ENCODE assay signal across 8 cellular contexts in the genomic region with DNA sequence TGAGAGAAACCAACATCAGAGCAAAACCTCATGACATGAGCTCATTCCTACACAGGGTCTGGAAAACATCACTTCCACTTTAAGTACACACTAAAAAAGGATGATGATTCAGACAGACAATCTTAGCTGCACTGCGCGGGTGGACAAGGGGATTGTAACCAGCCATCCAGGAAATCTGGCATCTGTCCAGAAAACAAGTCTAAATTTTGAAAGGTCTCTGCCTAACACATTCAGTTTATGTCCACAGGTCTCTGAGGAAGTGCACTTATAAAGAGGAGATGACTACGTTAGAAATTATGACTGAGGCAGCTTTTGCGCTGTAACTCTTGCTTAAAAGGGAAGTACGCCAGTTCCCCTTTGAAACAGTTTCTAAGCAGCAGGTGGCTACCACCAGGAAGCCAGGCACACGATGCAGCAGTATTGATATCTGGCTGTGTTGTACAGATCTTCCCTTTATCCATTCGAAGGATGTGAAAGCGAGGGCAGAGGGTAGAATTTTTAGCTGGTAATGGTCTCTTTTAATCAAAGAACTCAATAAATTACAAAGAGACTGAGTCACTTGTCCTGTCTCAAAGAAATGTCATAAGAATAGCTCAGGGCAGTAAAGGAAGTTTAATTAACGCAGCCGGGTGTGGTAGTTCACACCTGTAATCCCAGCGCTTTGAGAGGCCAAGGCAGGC.
DNase-seq lines count a peak whose midpoint lies in the region; ATAC-seq, FAIRE-seq and TF ChIP-seq lines count a peak whose summit lies in the region.

No MANE protein-coding gene starts in this region.

- ATAC-seq in HG02973 (IDR thresholded peaks at IDR 0.05; ENCODE audit: unreplicated experiment) (peak; percentile 81), lung (ENCODE audit: insufficient read depth, low FRiP score) (peak; percentile 72), upper lobe of left lung (ENCODE audit: low FRiP score in 2 of 2) (peak; percentile 82 to 88), HG02571 (IDR thresholded peaks at IDR 0.05; ENCODE audit: unreplicated experiment) (no peak)

- WGBS in lung, 2 donors = 15 to 33% methylated on average over 11 of the region's 11 CpGs
- WGBS in upper lobe of left lung, 2 donors = 32 to 35% methylated on average over 11 of the region's 11 CpGs

- DNase-seq in AG08395 (ENCODE audit: low spot score) = peak; percentile 68
- DNase-seq in GM12892 (ENCODE audit: insufficient read length) = peak; percentile 9
- DNase-seq in NOMO-1 treated with DMSO at 0.1 percent for 48 hours (lab: John Stamatoyannopoulos, UW; ENCODE audit: unreplicated experiment) = peak; percentile 100
- peak; percentile 60 for DNase-seq in brain pericyte (ENCODE audit: low read depth, low spot score)
- DNase-seq in lung (ENCODE audit: low spot score) = peak; percentile 39
- DNase-seq in upper lobe of left lung = peak in 1 of 2 donors; percentile 54

- peak; percentile 72 for FAIRE-seq in GM12892 (lab: Jason Lieb, UNC)

- H3K27ac ChIP-seq in lung (ENCODE audit: low read depth in 1 of 2, low read length in 1 of 2) (peak overlapping the region; percentile 51 to 84), upper lobe of left lung (peak overlapping the region; percentile 57 to 77 (median 69))

- H3K36me3 ChIP-seq in lung (ENCODE audit: control insufficient read depth in 2 of 2, insufficient read depth in 2 of 2, low read length in 2 of 2) (no peaks in the 10 kb centered on the region), upper lobe of left lung (no peaks in the 10 kb centered on the region)

- TF ChIP-seq CTCF in lung (IDR thresholded peaks at IDR 0.05; ENCODE audit: control extremely low read depth, extremely low read depth) (no peak), upper lobe of left lung (IDR thresholded peaks at IDR 0.05) (no peak)

- H3K4me3 ChIP-seq in lung (no peak overlapping the region), upper lobe of left lung (no peak overlapping the region)

- peaks cover 0 to under 1% of the 10 kb centered on the region in 2 donors for H3K9me3 ChIP-seq in lung (ENCODE audit: control insufficient read depth in 2 of 2, insufficient read depth in 1 of 2, low read length in 1 of 2)
- no peaks in the 10 kb centered on the region for H3K9me3 ChIP-seq in upper lobe of left lung

- H3K27me3 ChIP-seq in lung (ENCODE audit: control insufficient read depth, insufficient read depth) = no peaks in the 10 kb centered on the region
- H3K27me3 ChIP-seq in upper lobe of left lung = no peaks in the 10 kb centered on the region

- TF ChIP-seq POLR2A in GM12892 (IDR thresholded peaks at IDR 0.05; ENCODE audit: low read depth, low read length) (no peak), upper lobe of left lung (IDR thresholded peaks at IDR 0.05) (peak in 1 of 4 donors; percentile 37)

- H3K4me1 ChIP-seq in lung (ENCODE audit: control insufficient read depth in 2 of 2, insufficient read depth in 2 of 2, low read length in 2 of 2) (no peaks in the 10 kb centered on the region), upper lobe of left lung (peaks cover 5 to 18% (median 12%) of the 10 kb centered on the region in 4 donors)

- peak in 1 of 4 donors; percentile 67 for TF ChIP-seq EP300 in upper lobe of left lung (IDR thresholded peaks at IDR 0.05)
